In the genomic region with DNA sequence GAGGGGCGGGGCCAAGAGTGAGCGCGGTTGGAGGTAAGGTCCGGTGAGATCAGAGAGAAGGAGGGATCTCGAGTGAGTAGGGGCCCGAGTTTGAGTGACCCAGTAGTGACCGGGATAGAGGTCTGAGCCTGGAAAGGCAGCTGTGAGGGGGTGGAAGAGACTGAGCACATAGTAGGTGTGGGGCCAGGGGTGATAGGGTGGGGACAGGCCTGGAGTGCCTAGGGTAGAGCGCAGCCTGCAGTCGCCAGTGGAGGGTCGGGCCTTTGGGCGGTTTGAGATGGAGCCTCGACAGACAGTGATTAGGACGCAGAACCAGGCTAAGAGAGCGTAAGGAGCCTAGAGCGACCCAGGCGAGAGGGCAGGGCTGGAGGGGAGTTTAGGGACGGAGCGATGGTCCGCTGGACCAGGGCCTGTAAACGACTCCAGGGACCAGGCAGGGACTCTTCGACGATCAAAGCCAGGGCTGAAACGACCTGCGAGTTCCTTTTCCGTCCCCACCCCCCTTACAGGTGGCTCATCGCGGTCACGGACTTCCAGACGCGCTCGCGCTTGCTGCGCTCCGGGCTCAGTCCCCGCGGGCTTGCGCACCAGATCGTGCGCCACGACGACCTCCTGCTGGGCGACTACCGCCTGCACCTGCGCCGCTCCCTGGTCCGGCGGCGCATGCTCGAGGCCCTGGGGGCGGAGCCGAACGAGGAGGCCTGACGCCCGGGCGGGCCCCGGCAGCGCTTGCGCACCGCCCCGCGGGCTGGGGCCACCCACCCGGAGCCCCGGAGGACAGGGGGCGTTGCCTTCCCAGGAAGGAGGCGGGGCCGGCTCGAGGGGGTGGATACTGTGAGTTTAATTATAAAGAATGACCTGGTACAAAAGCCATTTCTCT, we compare ENCODE assay signal across 8 cellular contexts.
A peak's percentile ranks its signal among the peaks of the same experiment; 100 is the strongest.
DNase-seq lines count a peak whose midpoint lies in the region; ATAC-seq and TF ChIP-seq lines count a peak whose summit lies in the region.

No MANE protein-coding gene starts in this region.

- peak overlapping the region; percentile 17 for H3K27ac ChIP-seq in brain microvascular endothelial cell

- H3K27me3 ChIP-seq in brain microvascular endothelial cell (replicated peaks): no peaks in the 10 kb centered on the region

- TF ChIP-seq CTCF in brain microvascular endothelial cell (IDR thresholded peaks at IDR 0.05; ENCODE audit: low read depth, low read length, missing control alignments): no peak

- H3K36me3 ChIP-seq in brain microvascular endothelial cell (replicated peaks): no peaks in the 10 kb centered on the region

- DNase-seq in AG08396 (ENCODE audit: low spot score): peak; percentile 93
- DNase-seq in HS-5 (ENCODE audit: low read depth): peak; percentile 61
- peak; percentile 13 for DNase-seq in T follicular helper cell (ENCODE audit: low read depth)
- peak; percentile 29 for DNase-seq in brain microvascular endothelial cell
- peak; percentile 86 for DNase-seq in inferior parietal cortex (ENCODE audit: extremely low spot score)
- peak; percentile 82 for DNase-seq in stimulated activated CD4-positive, alpha-beta T cell treated with anti-CD3 and anti-CD28 coated beads, Interleukin-15, amount 100 ng/mL, for 24 hours
- DNase-seq in COR-L47 (lab: John Stamatoyannopoulos, UW): no peak

- ATAC-seq in HG03108 (IDR thresholded peaks at IDR 0.05; ENCODE audit: unreplicated experiment): no peak

- in situ Hi-C loops in brain microvascular endothelial cell (cut with HindIII; ENCODE audit: low pct_ligation_motif_present, low sequenced_read_pairs): no loop called here

- peak overlapping the region; percentile 24 for H3K4me3 ChIP-seq in brain microvascular endothelial cell (ENCODE audit: low read depth, low read length)
